ENCODE assay signal across 8 cellular contexts in genomic region chr10:43407148-43407575, GRCh38. TPM values are rescaled to one million over a fixed set of nuclear protein-coding genes. Genes with fewer than 3 reads are reported as not detected.
DNase-seq lines count a peak whose midpoint lies in the region; ATAC-seq and TF ChIP-seq lines count a peak whose summit lies in the region.

No MANE protein-coding gene starts in this region.

- H3K36me3 ChIP-seq in GM06990 (ENCODE audit: control insufficient read depth, insufficient read depth, low read length), result peaks cover 3% of the 10 kb centered on the region
- peaks cover 0 to 22% of the 10 kb centered on the region in 2 experiments for H3K36me3 ChIP-seq in SK-N-SH (replicated peaks in 1 of 2; ENCODE audit: control insufficient read depth in 1 of 2, insufficient read depth in 2 of 2, low read length in 1 of 2)
- H3K36me3 ChIP-seq in ascending aorta, result peaks cover 0 to 8% of the 10 kb centered on the region in 2 donors
- no peaks in the 10 kb centered on the region for H3K36me3 ChIP-seq in hepatocyte (replicated peaks; ENCODE audit: insufficient read depth, low read depth)

- H3F3A ChIP-seq in SK-N-SH (replicated peaks; ENCODE audit: insufficient read depth), result peaks cover 18% of the 10 kb centered on the region

- H3K9me3 ChIP-seq in SK-N-SH, result no peaks in the 10 kb centered on the region
- H3K9me3 ChIP-seq in ascending aorta, result no peaks in the 10 kb centered on the region
- H3K9me3 ChIP-seq in hepatocyte (ENCODE audit: low read depth), result no peaks in the 10 kb centered on the region

- H3K79me2 ChIP-seq in SK-N-SH (ENCODE audit: insufficient read depth), result peaks cover 68% of the 10 kb centered on the region
- H3K79me2 ChIP-seq in hepatocyte, result peaks cover 56% of the 10 kb centered on the region

- peak overlapping the region; percentile 98 for H3K4me2 ChIP-seq in SK-N-SH
- peak overlapping the region; percentile 93 for H3K4me2 ChIP-seq in hepatocyte

- no peak for TF ChIP-seq CTCF in GM06990 (IDR thresholded peaks at IDR 0.05; ENCODE audit: insufficient read depth, low read length, poor library complexity, severe bottlenecking)
- TF ChIP-seq CTCF in SK-N-SH (IDR thresholded peaks at IDR 0.05), result no peak
- no peak for TF ChIP-seq CTCF in ascending aorta (IDR thresholded peaks at IDR 0.05)
- TF ChIP-seq CTCF in hepatocyte (IDR thresholded peaks at IDR 0.05; ENCODE audit: poor library complexity), result no peak
- TF ChIP-seq CTCF in retinal pigment epithelial cell (conservative IDR thresholded peaks at IDR 0.05; ENCODE audit: low read depth, low read length), result no peak

- CTCF ChIA-PET in SK-N-SH (lab: Yijun Ruan, JAX), result interaction anchor here (0.8 to 1.8 kb wide), 4 partner anchors 12 to 54 kb away, joined by 3 to 6 read pairs (median 4); partner anchors contain the start of gene ZNF487

- POLR2A ChIA-PET in SK-N-SH (lab: Yijun Ruan, JAX), result interaction anchor here (1.4 kb wide), 1 partner anchor 10 kb away, joined by 4 read pairs; no protein-coding TSS in a partner anchor

- H3K4me3 ChIP-seq in GM06990 (replicated peaks; ENCODE audit: low read depth, low read length) (peak overlapping the region; percentile 92), SK-N-SH (ENCODE audit: low read depth in 2 of 2, low read length in 1 of 2) (peak overlapping the region; percentile 67 to 86), ascending aorta (peak overlapping the region; percentile 81 to 85), hepatocyte (peak overlapping the region; percentile 68), retinal pigment epithelial cell (ENCODE audit: low read length) (peak overlapping the region; percentile 72)

- H3K9ac ChIP-seq in SK-N-SH, result peak overlapping the region; percentile 99

- WGBS in SK-N-SH (ENCODE audit: low lambda C conversion rate), result 0% methylated on average over 20 of the region's 59 CpGs
- WGBS in hepatocyte (ENCODE audit: low lambda C conversion rate, missing lambda C conversion rate), result under 1% methylated on average over 59 of the region's 59 CpGs

- TF ChIP-seq RAD21 in SK-N-SH (IDR thresholded peaks at IDR 0.05; ENCODE audit: low read length), result no peak

- peaks cover 56% of the 10 kb centered on the region for H4K20me1 ChIP-seq in SK-N-SH (ENCODE audit: insufficient read depth)
- H4K20me1 ChIP-seq in hepatocyte (ENCODE audit: insufficient read depth, poor library complexity, severe bottlenecking), result peaks cover 53% of the 10 kb centered on the region

- H3K27me3 ChIP-seq in GM06990 (replicated peaks; ENCODE audit: control insufficient read depth, insufficient read depth, low read length) (no peaks in the 10 kb centered on the region), SK-N-SH (ENCODE audit: insufficient read depth) (no peaks in the 10 kb centered on the region), ascending aorta (no peaks in the 10 kb centered on the region), hepatocyte (no peaks in the 10 kb centered on the region)

- peak; percentile 12 for ATAC-seq in HG02870 (IDR thresholded peaks at IDR 0.05; ENCODE audit: unreplicated experiment)

- DNase-seq in GM06990 (ENCODE audit: extremely low read depth, insufficient read length) (peak; percentile 78), SK-N-SH (peak; percentile 72), ascending aorta (ENCODE audit: low spot score in 2 of 2) (peak in 1 of 2 donors; percentile 78), hepatocyte (ENCODE audit: low spot score) (peak; percentile 80), retinal pigment epithelial cell (ENCODE audit: low read depth) (no peak), pons (ENCODE audit: low spot score) (no peak), OCI-M2 (lab: John Stamatoyannopoulos, UW; ENCODE audit: unreplicated experiment) (no peak)

- TF ChIP-seq EP300 in SK-N-SH (IDR thresholded peaks at IDR 0.05; ENCODE audit: borderline replicate concordance in 1 of 2, low read depth in 1 of 2, low read length in 1 of 2), result no peak

- no peak overlapping the region for H2AFZ ChIP-seq in SK-N-SH (ENCODE audit: low read depth)
- H2AFZ ChIP-seq in hepatocyte, result peak overlapping the region; percentile 21

- H3K27ac ChIP-seq in SK-N-SH (ENCODE audit: low read depth in 2 of 2, low read length in 1 of 2) (peak overlapping the region; percentile 92 to 97), ascending aorta (peak overlapping the region; percentile 100), hepatocyte (peak overlapping the region; percentile 97)

- H3K4me1 ChIP-seq in SK-N-SH (ENCODE audit: control insufficient read depth in 1 of 2, insufficient read depth in 2 of 2, low read depth in 1 of 2, low read length in 1 of 2), result peaks cover 11 to 16% of the 10 kb centered on the region in 2 experiments; a peak in 2 of 4 replicates
- peaks cover 6 to 32% of the 10 kb centered on the region in 2 donors for H3K4me1 ChIP-seq in ascending aorta
- H3K4me1 ChIP-seq in hepatocyte (ENCODE audit: insufficient read depth), result peaks cover 25% of the 10 kb centered on the region

- intact Hi-C loops in ascending aorta (cut with DNase I), result loop anchor here (1.0 to 5.0 kb wide), 3 partner anchors 11 to 1160 kb away; no protein-coding TSS in a partner anchor

- H3K9me2 ChIP-seq in SK-N-SH (no peaks in the 10 kb centered on the region), hepatocyte (replicated peaks; ENCODE audit: insufficient read depth) (no peaks in the 10 kb centered on the region)

TF ChIP-seq in SK-N-SH, 30 proteins besides CTCF, POLR2A, EP300 and RAD21:
- TF ChIP-seq IRF3 (IDR thresholded peaks at IDR 0.05; ENCODE audit: low read depth, low read length) (no peak), NRF1 (IDR thresholded peaks at IDR 0.05; ENCODE audit: low read depth, low read length) (peak; percentile 46; the same call in 1 of the 2 replicates)
TF ChIP-seq in SK-N-SH: peak in this region for 1.

RNA-seq across cellular contexts. Expression of gene HNRNPF, which starts 1.8 kb away (rescaled TPM):
- polyA plus RNA-seq in SK-N-SH (2012; rRNA removed), result 195 and 217 TPM in 2 replicates
- 185 and 227 TPM in 2 replicates for polyA plus RNA-seq in SK-N-SH (2012; cell fraction: cytosol; rRNA removed)
- polyA plus RNA-seq in SK-N-SH (2012; cell fraction: nucleus; rRNA removed), result 101 and 146 TPM in 2 replicates
- total RNA-seq in ascending aorta, result 101 TPM
- 186 and 217 TPM in 2 replicates for total RNA-seq in hepatocyte
- polyA plus RNA-seq in hepatocyte, result 117 and 134 TPM in 2 replicates

RNA-seq across cellular contexts. Expression of gene ZNF487, which starts 29.7 kb away (rescaled TPM):
- polyA plus RNA-seq in SK-N-SH (2012; rRNA removed), result 2.7 and 5.7 TPM in 2 replicates
- 4.2 and 4.3 TPM in 2 replicates for polyA plus RNA-seq in SK-N-SH (2012; cell fraction: cytosol; rRNA removed)
- 5.0 and 6.6 TPM in 2 replicates for polyA plus RNA-seq in SK-N-SH (2012; cell fraction: nucleus; rRNA removed)
- 3.9 TPM for total RNA-seq in ascending aorta
- 8.1 and 9.3 TPM in 2 replicates for total RNA-seq in hepatocyte
- 5.6 and 8.9 TPM in 2 replicates for polyA plus RNA-seq in hepatocyte

RNA-seq across cellular contexts. Expression of gene FXYD4, which starts 35.7 kb away (rescaled TPM):
- not detected in 2 replicates for polyA plus RNA-seq in SK-N-SH (2012; rRNA removed)
- not detected in 2 replicates for polyA plus RNA-seq in SK-N-SH (2012; cell fraction: cytosol; rRNA removed)
- polyA plus RNA-seq in SK-N-SH (2012; cell fraction: nucleus; rRNA removed), result not detected in 2 replicates
- total RNA-seq in ascending aorta, result not detected
- 0.80 TPM in 1 of 2 replicates, not detected in the other for total RNA-seq in hepatocyte
- 0.19 and 4.8 TPM in 2 replicates for polyA plus RNA-seq in hepatocyte

Comparison
In these comparisons a context has a peak if more than half of its experiments do, and no peak if none do; other contexts are left out.
1. DNase-seq: peak in GM06990 (single experiment), SK-N-SH (single experiment) and hepatocyte (single experiment); none in retinal pigment epithelial cell (single experiment), pons (single experiment) and OCI-M2 (single experiment).
2. Peak in every context shown above with its lines, with median percentiles within 50 percentile points of each other: H3K4me3 ChIP-seq and H3K27ac ChIP-seq.